ENCODE assay signal across 19 cellular contexts in the genomic region with DNA sequence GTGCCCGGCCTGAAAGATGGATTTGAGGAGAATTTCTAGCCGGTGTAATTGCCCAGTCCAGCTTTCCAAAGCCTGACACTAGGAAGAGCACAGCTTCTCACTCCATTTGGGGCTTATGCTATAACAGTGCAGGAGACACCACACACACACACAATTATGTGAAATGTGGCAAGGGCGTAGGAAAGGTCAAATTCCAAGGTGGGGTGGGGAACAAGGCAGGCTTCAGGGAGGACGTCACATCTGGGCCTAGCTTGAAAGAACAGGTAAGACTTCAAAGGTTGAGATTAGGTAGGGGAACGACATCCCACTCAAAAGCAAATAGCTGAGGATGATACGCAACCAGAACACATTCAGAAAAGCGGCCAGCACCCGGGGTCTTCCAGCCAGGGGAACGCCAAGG. TPM values are rescaled to one million over a fixed set of nuclear protein-coding genes. Genes with fewer than 3 reads are reported as not detected.
DNase-seq lines count a peak whose midpoint lies in the region; ATAC-seq and TF ChIP-seq lines count a peak whose summit lies in the region.
"Had no signal": no experiment of that assay in that cellular context is flagged by ENCODE, and none has a peak within 500 bp of the region (broad histone marks: within the 10 kb centered on the region; RNA-seq: fewer than 3 reads in every experiment).

No MANE protein-coding gene starts in this region.

- no TSS peak for BruUV-seq in Calu3 (replicated peaks; lab: Mats Ljungman, UMichigan)

- no peak overlapping the region for H2AFZ ChIP-seq in smooth muscle cell (ENCODE audit: low read depth)

- DNase-seq in Calu3 (no peak), HT-29 (ENCODE audit: low spot score) (peak; percentile 82), mucosa of gallbladder (ENCODE audit: low spot score) (peak; percentile 58), smooth muscle cell (lab: John Stamatoyannopoulos, UW; ENCODE audit: unreplicated experiment) (no peak), germinal center (ENCODE audit: low spot score) (no peak), putamen (ENCODE audit: low spot score) (no peak)
- DNase-seq: AML-193, COR-L47, EL, H7, NCI-H1417, NCI-H1930, NCI-H2171 treated with DMSO at 0.1 percent for 48 hours, NCI-H748 treated with DMSO at 0.1 percent for 48 hours, PC-3 had no signal

- TF ChIP-seq CTCF in Calu3 (IDR thresholded peaks at IDR 0.05; ENCODE audit: unreplicated experiment) (no peak), smooth muscle cell (IDR thresholded peaks at IDR 0.05; ENCODE audit: borderline replicate concordance, insufficient read depth, poor library complexity, severe bottlenecking) (no peak)

- H3K4me2 ChIP-seq in smooth muscle cell, result no peak overlapping the region

- H3K27ac Mint-ChIP-seq in Calu3 (ENCODE audit: unreplicated experiment), result peak overlapping the region; percentile 55
- H3K27ac Mint-ChIP-seq in dendritic cell treated with granulocyte-macrophage colony-stimulating factor and Interleukin-4, amounts not matched to agents 40 ng/mL and 50 ng/mL, for 4 days, result peak overlapping the region; percentile 72

- no peaks in the 10 kb centered on the region for H3F3A ChIP-seq in smooth muscle cell (ENCODE audit: low read depth)

- H3K27ac ChIP-seq in smooth muscle cell (ENCODE audit: low read depth), result no peak overlapping the region
- H3K27ac ChIP-seq: SJSA1 had no signal

- no peak for ATAC-seq in GM21529 (IDR thresholded peaks at IDR 0.05; ENCODE audit: unreplicated experiment)
- ATAC-seq: PC-3 had no signal

- no peaks in the 10 kb centered on the region for H3K9me3 ChIP-seq in smooth muscle cell (replicated peaks; ENCODE audit: low read depth)
- H3K9me3 ChIP-seq: SJSA1 had no signal

- intact Hi-C loops in Calu3 (cut with micrococcal nuclease; ENCODE audit: unreplicated experiment), result no loop called here
- intact Hi-C loops in dendritic cell treated with granulocyte-macrophage colony-stimulating factor and Interleukin-4, amounts not matched to agents 40 ng/mL and 50 ng/mL, for 4 days (cut with micrococcal nuclease), result no loop called here

- WGBS in smooth muscle cell (ENCODE audit: low lambda C conversion rate), result 87% methylated on average over 9 of the region's 9 CpGs

- CTCF ChIA-PET in Calu3 (lab: Charles Lee), result no interaction called here

- no peaks in the 10 kb centered on the region for H3K27me3 ChIP-seq in smooth muscle cell (ENCODE audit: low read depth)
- H3K27me3 ChIP-seq: SJSA1 had no signal

- no peaks in the 10 kb centered on the region for H3K9me3 Mint-ChIP-seq in Calu3 (ENCODE audit: low read depth, unreplicated experiment)
- H3K9me3 Mint-ChIP-seq in dendritic cell treated with granulocyte-macrophage colony-stimulating factor and Interleukin-4, amounts not matched to agents 40 ng/mL and 50 ng/mL, for 4 days, result no peaks in the 10 kb centered on the region
- H3K9me3 Mint-ChIP-seq: CD14-positive monocyte had no signal

- H3K4me3 ChIP-seq in smooth muscle cell, result no peak overlapping the region
- H3K4me3 ChIP-seq: SJSA1 had no signal

- H4K20me1 ChIP-seq in smooth muscle cell (ENCODE audit: low read depth), result peaks cover 100% of the 10 kb centered on the region

- peaks cover 81% of the 10 kb centered on the region for H3K79me2 ChIP-seq in smooth muscle cell (ENCODE audit: low read depth)

- H3K4me1 ChIP-seq in smooth muscle cell (ENCODE audit: low read depth), result no peaks in the 10 kb centered on the region
- H3K4me1 ChIP-seq: SJSA1 had no signal

- no peaks in the 10 kb centered on the region for H3K27me3 Mint-ChIP-seq in Calu3 (ENCODE audit: unreplicated experiment)
- no peaks in the 10 kb centered on the region for H3K27me3 Mint-ChIP-seq in dendritic cell treated with granulocyte-macrophage colony-stimulating factor and Interleukin-4, amounts not matched to agents 40 ng/mL and 50 ng/mL, for 4 days

- H3K4me1 Mint-ChIP-seq in Calu3 (ENCODE audit: low read depth, unreplicated experiment), result peaks cover 10% of the 10 kb centered on the region
- H3K4me1 Mint-ChIP-seq in dendritic cell treated with granulocyte-macrophage colony-stimulating factor and Interleukin-4, amounts not matched to agents 40 ng/mL and 50 ng/mL, for 4 days (ENCODE audit: low read depth), result peaks cover 92% of the 10 kb centered on the region

- peaks cover 51% of the 10 kb centered on the region for H3K36me3 Mint-ChIP-seq in Calu3 (ENCODE audit: insufficient read depth, unreplicated experiment)
- peaks cover 97% of the 10 kb centered on the region for H3K36me3 Mint-ChIP-seq in dendritic cell treated with granulocyte-macrophage colony-stimulating factor and Interleukin-4, amounts not matched to agents 40 ng/mL and 50 ng/mL, for 4 days (ENCODE audit: low read depth)

- no peaks in the 10 kb centered on the region for H3K36me3 ChIP-seq in smooth muscle cell (ENCODE audit: low read depth)

- H3K9ac ChIP-seq in smooth muscle cell (ENCODE audit: low read depth), result no peak overlapping the region

- no peak overlapping the region for H3K4me3 Mint-ChIP-seq in Calu3 (ENCODE audit: low read depth, unreplicated experiment)
- H3K4me3 Mint-ChIP-seq in dendritic cell treated with granulocyte-macrophage colony-stimulating factor and Interleukin-4, amounts not matched to agents 40 ng/mL and 50 ng/mL, for 4 days, result no peak overlapping the region
- H3K4me3 Mint-ChIP-seq: CD14-positive monocyte had no signal

RNA-seq across cellular contexts. Expression of a gene that starts 11.6 kb away (rescaled TPM):
- total RNA-seq in Calu3 (2022) (68.2 and 75.4 TPM in 2 replicates), mucosa of gallbladder (53.1 TPM), smooth muscle cell (17.9 and 19.3 TPM in 2 replicates)
- 46.1 and 53.4 TPM in 2 replicates for total RNA-seq in HT-29 (2014; rRNA removed; shearing (Covaris generic))
- 19.1 and 21.9 TPM in 2 replicates for polyA plus RNA-seq in smooth muscle cell

Comparison
In these comparisons a context has a peak if more than half of its experiments do, and no peak if none do; other contexts are left out.
1. DNase-seq: peak in HT-29 (single experiment) and mucosa of gallbladder (single experiment); none in Calu3 (single experiment), smooth muscle cell (single experiment), germinal center (single experiment) and putamen (single experiment).